Comparison of ENCODE assay signal across 25 cellular contexts in genomic region chr13:36098080-36098479, GRCh38. TPM values are rescaled to one million over a fixed set of nuclear protein-coding genes. Genes with fewer than 3 reads are reported as not detected.
DNase-seq lines count a peak whose midpoint lies in the region; ATAC-seq and TF ChIP-seq lines count a peak whose summit lies in the region.
"Had no signal": no experiment of that assay in that cellular context is flagged by ENCODE, and none has a peak within 500 bp of the region (broad histone marks: within the 10 kb centered on the region; RNA-seq: fewer than 3 reads in every experiment).

No MANE protein-coding gene starts in this region.

- peak; percentile 45 for ATAC-seq in left ventricle myocardium superior
- ATAC-seq in stimulated activated naive CD8-positive, alpha-beta T cell treated with anti-CD3 and anti-CD28 coated beads, Interleukin-15, amount 100 ng/mL, for 72 hours = no peak
- ATAC-seq: GM12878, HepG2, K562 had no signal

- H3K9ac ChIP-seq in neural progenitor cell = no peak overlapping the region

- no peak overlapping the region for H2AFZ ChIP-seq in neural progenitor cell (replicated peaks)

- H3K4me3 Mint-ChIP-seq in nephron (no peak overlapping the region), neural progenitor cell (no peak overlapping the region)
- H3K4me3 Mint-ChIP-seq in stimulated activated naive CD8-positive, alpha-beta T cell treated with anti-CD3 and anti-CD28 coated beads, Interleukin-15, amount 100 ng/mL, for 72 hours = no peak overlapping the region
- H3K4me3 Mint-ChIP-seq: H9, HFFc6 had no signal

- H3K79me2 ChIP-seq in neural progenitor cell (ENCODE audit: low read depth) = no peaks in the 10 kb centered on the region

- intact Hi-C loops in left ventricle myocardium superior (cut with micrococcal nuclease) = no loop called here
- intact Hi-C loops in cardiac septum (cut with DNase I) = no loop called here

- H3K9me3 Mint-ChIP-seq in nephron (no peaks in the 10 kb centered on the region), neural progenitor cell (peaks cover under 1% of the 10 kb centered on the region)
- peaks cover 0 to 4% of the 10 kb centered on the region in 2 donors for H3K9me3 Mint-ChIP-seq in stimulated activated naive CD8-positive, alpha-beta T cell treated with anti-CD3 and anti-CD28 coated beads, Interleukin-15, amount 100 ng/mL, for 72 hours
- H3K9me3 Mint-ChIP-seq: H9 had no signal

- TF ChIP-seq CTCF in fibroblast of mammary gland (conservative IDR thresholded peaks at IDR 0.05; ENCODE audit: control insufficient read depth, insufficient read depth, low read depth, low read length) (no peak), nephron (IDR thresholded peaks at IDR 0.05; ENCODE audit: unreplicated experiment in 3 of 3) (no peak), neural progenitor cell (IDR thresholded peaks at IDR 0.05) (no peak)

- no peaks in the 10 kb centered on the region for H3K36me3 ChIP-seq in neural progenitor cell
- H3K36me3 ChIP-seq: BE2C had no signal

- H3F3A ChIP-seq in neural progenitor cell (ENCODE audit: low read depth) = no peaks in the 10 kb centered on the region

- H3K36me3 Mint-ChIP-seq in nephron (ENCODE audit: low read depth) = no peaks in the 10 kb centered on the region
- H3K36me3 Mint-ChIP-seq in neural progenitor cell = no peaks in the 10 kb centered on the region

- H3K27ac ChIP-seq in neural progenitor cell = no peak overlapping the region
- H3K27ac ChIP-seq: HL-60 had no signal

- H3K4me2 ChIP-seq in neural progenitor cell = no peak overlapping the region

- H3K27me3 Mint-ChIP-seq in nephron (ENCODE audit: low read depth) (no peaks in the 10 kb centered on the region), neural progenitor cell (ENCODE audit: insufficient read depth, low read depth) (no peaks in the 10 kb centered on the region)
- no peaks in the 10 kb centered on the region for H3K27me3 Mint-ChIP-seq in stimulated activated naive CD8-positive, alpha-beta T cell treated with anti-CD3 and anti-CD28 coated beads, Interleukin-15, amount 100 ng/mL, for 72 hours

- no peak overlapping the region for H3K4me3 ChIP-seq in fibroblast of mammary gland (ENCODE audit: control insufficient read depth, low read depth, low read length)
- H3K4me3 ChIP-seq in neural progenitor cell = no peak overlapping the region
- H3K4me3 ChIP-seq: GM12878, K562 had no signal

- H3K27ac Mint-ChIP-seq in nephron (peak overlapping the region; percentile 54 to 74 (median 63)), neural progenitor cell (no peak overlapping the region)
- H3K27ac Mint-ChIP-seq in stimulated activated naive CD8-positive, alpha-beta T cell treated with anti-CD3 and anti-CD28 coated beads, Interleukin-15, amount 100 ng/mL, for 72 hours = no peak overlapping the region
- H3K27ac Mint-ChIP-seq: H9, HFFc6 had no signal

- H3K4me1 Mint-ChIP-seq in nephron (peaks cover 44% of the 10 kb centered on the region), neural progenitor cell (peaks cover 9% of the 10 kb centered on the region)
- no peaks in the 10 kb centered on the region for H3K4me1 Mint-ChIP-seq in stimulated activated naive CD8-positive, alpha-beta T cell treated with anti-CD3 and anti-CD28 coated beads, Interleukin-15, amount 100 ng/mL, for 72 hours

- H4K20me1 ChIP-seq in neural progenitor cell (ENCODE audit: low read depth) = no peaks in the 10 kb centered on the region

- H3K27me3 ChIP-seq in neural progenitor cell = no peaks in the 10 kb centered on the region
- H3K27me3 ChIP-seq: BE2C had no signal

- DNase-seq in left ventricle myocardium superior (no peak), cardiac septum (ENCODE audit: low spot score) (no peak), fibroblast of mammary gland (ENCODE audit: low read depth) (peak; percentile 60), neural progenitor cell (ENCODE audit: low spot score) (no peak), Ammon's horn (ENCODE audit: low spot score) (no peak), T-helper 2 cell (no peak)
- DNase-seq in stimulated activated naive CD8-positive, alpha-beta T cell treated with anti-CD3 and anti-CD28 coated beads, Interleukin-15, amount 100 ng/mL, for 72 hours = no peak
- DNase-seq: BE2C, DMS79 treated with DMSO at 0.1 percent for 48 hours, H9, HFFc6, MM.1S, NCI-H1048, NCI-H1417 treated with DMSO at 0.1 percent for 48 hours, NCI-H187, NCI-H446, NCI-H526, OCI-M1, SHP77 treated with DMSO at 0.1 percent for 48 hours had no signal

- no peaks in the 10 kb centered on the region for H3K9me3 ChIP-seq in neural progenitor cell (ENCODE audit: low read depth)
- H3K9me3 ChIP-seq: BE2C had no signal

- H3K4me1 ChIP-seq in neural progenitor cell = no peaks in the 10 kb centered on the region

RNA-seq across cellular contexts. Expression of gene DCLK1, which starts 33.1 kb away (rescaled TPM):
- total RNA-seq in left ventricle myocardium superior (9.9 TPM), cardiac septum (13.8 TPM), neural progenitor cell (ENCODE audit: low replicate concordance) (5.3 and 6.4 TPM in 2 replicates)
- total RNA-seq: GM12878, HepG2, HFFc6, HT-29 had no signal

Comparison
In these comparisons a context has a peak if more than half of its experiments do, and no peak if none do; other contexts are left out.
1. H3K27ac Mint-ChIP-seq: peak in nephron (3 of 3); none in neural progenitor cell (single experiment) and stimulated activated naive CD8-positive, alpha-beta T cell treated with anti-CD3 and anti-CD28 coated beads, Interleukin-15, amount 100 ng/mL, for 72 hours (0 of 2).